ENCODE assay signal across 11 cellular contexts in the genomic region with DNA sequence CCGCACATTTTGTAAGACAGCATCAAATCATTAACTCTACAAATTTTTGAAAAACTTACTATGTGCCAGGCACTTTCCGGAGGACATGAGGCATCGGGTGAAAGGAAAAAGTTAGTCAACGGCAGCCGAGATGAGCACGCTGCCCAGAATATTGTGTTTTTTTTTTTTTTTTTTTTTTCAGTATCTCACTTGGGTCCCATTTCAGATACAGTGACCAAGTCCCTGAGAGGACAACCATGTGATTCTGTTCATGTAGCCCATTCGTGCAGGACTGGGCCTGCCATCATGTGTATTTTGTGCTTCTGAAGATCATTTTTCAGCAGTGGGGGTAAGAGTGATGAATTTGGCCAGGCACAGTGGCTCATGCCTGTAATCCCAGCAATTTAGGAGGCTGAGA. TPM values are rescaled to one million over a fixed set of nuclear protein-coding genes. Genes with fewer than 3 reads are reported as not detected.
DNase-seq lines count a peak whose midpoint lies in the region; ATAC-seq, FAIRE-seq and TF ChIP-seq lines count a peak whose summit lies in the region.
"Had no signal": no experiment of that assay in that cellular context is flagged by ENCODE, and none has a peak within 500 bp of the region (broad histone marks: within the 10 kb centered on the region; RNA-seq: fewer than 3 reads in every experiment).

No MANE protein-coding gene starts in this region.

- H3K4me3 ChIP-seq in spleen (peak overlapping the region in 6 of 8 donors; percentile 20 to 68 (median 36)), upper lobe of left lung (peak overlapping the region in 3 of 4 donors; percentile 7 to 26 (median 16))

- peak; percentile 60 for DNase-seq in activated naive CD4-positive, alpha-beta T cell treated with Interleukin-2 at 50 U/mL for 16 hours
- DNase-seq in activated naive CD4-positive, alpha-beta T cell (lab: John Stamatoyannopoulos, UW): no peak
- DNase-seq in activated gamma-delta T cell treated with anti-CD3 and anti-CD28 coated beads, Interleukin-2, amount 50 U/mL, for 16 hours (ENCODE audit: low read depth): peak; percentile 21
- DNase-seq in spleen (no peak), upper lobe of left lung (no peak), H54 (ENCODE audit: insufficient read length, low spot score) (no peak), DMS153 treated with DMSO at 0.1 percent for 48 hours (lab: John Stamatoyannopoulos, UW; ENCODE audit: unreplicated experiment) (no peak)
- DNase-seq: NCI-H2029 treated with DMSO at 0.1 percent for 48 hours, OCI-M1 had no signal

- H3K36me3 ChIP-seq in spleen (peaks cover 0 to 17% (median 0%) of the 10 kb centered on the region in 6 donors), upper lobe of left lung (no peaks in the 10 kb centered on the region)

- TF ChIP-seq POLR2A in spleen (IDR thresholded peaks at IDR 0.05): no peak
- TF ChIP-seq POLR2A in upper lobe of left lung (IDR thresholded peaks at IDR 0.05): no peak
- TF ChIP-seq POLR2A in H54 (IDR thresholded peaks at IDR 0.05; ENCODE audit: low read depth, low read length): no peak

- ATAC-seq in upper lobe of left lung (ENCODE audit: low FRiP score in 2 of 2): no peak
- ATAC-seq in HG03457 (IDR thresholded peaks at IDR 0.05; ENCODE audit: unreplicated experiment): no peak

- intact Hi-C loops in spleen (cut with DNase I; ENCODE audit: low total_unique reads): no loop called here

- TF ChIP-seq CTCF in spleen (IDR thresholded peaks at IDR 0.05 in 8 of 11, conservative IDR thresholded peaks at IDR 0.05 in 3 of 11): no peak
- no peak for TF ChIP-seq CTCF in upper lobe of left lung (IDR thresholded peaks at IDR 0.05)

- 71 to 82% (median 74%) methylated on average over 7 of the region's 7 CpGs for WGBS in spleen, 5 donors
- WGBS in upper lobe of left lung, 2 donors: 72 to 85% methylated on average over 7 of the region's 7 CpGs

- H3K9me3 ChIP-seq in spleen: no peaks in the 10 kb centered on the region
- no peaks in the 10 kb centered on the region for H3K9me3 ChIP-seq in upper lobe of left lung

- no peak for FAIRE-seq in H54 (lab: Jason Lieb, UNC)
- FAIRE-seq: TTC549 had no signal

- H3K27ac ChIP-seq in spleen (peak overlapping the region in 6 of 8 donors; percentile 15 to 88 (median 78)), upper lobe of left lung (peak overlapping the region in 2 of 4 donors; percentile 56 to 60)

- TF ChIP-seq EP300 in upper lobe of left lung (IDR thresholded peaks at IDR 0.05): no peak

- H3K4me1 ChIP-seq in spleen (peaks cover 0 to 51% (median 22%) of the 10 kb centered on the region in 6 donors), upper lobe of left lung (no peaks in the 10 kb centered on the region)

- H3K27me3 ChIP-seq in spleen (replicated peaks in 1 of 7) (no peaks in the 10 kb centered on the region), upper lobe of left lung (no peaks in the 10 kb centered on the region)

RNA-seq across cellular contexts. Expression of a gene that starts 1.3 kb away (rescaled TPM):
- 10 to 100 TPM in 3 of 7 donors, 1 to 10 TPM in 4; 7.1 to 16.3 (median 9.5) TPM for total RNA-seq in spleen
- 1 to 10 TPM; 2.6 to 3.0 (median 2.9) TPM for polyA plus RNA-seq in spleen
- total RNA-seq in upper lobe of left lung: 1 to 10 TPM in 5 of 6 donors, under 1 TPM in 1; 0.97 to 6.9 (median 3.0) TPM

RNA-seq across cellular contexts. Expression of a gene that starts 39.1 kb away (rescaled TPM):
- total RNA-seq in spleen (100 to 1,000 TPM in 4 of 7 donors, 10 to 100 TPM in 3; 67.8 to 131 (median 105) TPM), upper lobe of left lung (100 to 1,000 TPM in 2 of 6 donors, 10 to 100 TPM in 4; 57.6 to 124 (median 80.3) TPM)
- 100 to 1,000 TPM in 1 of 3 donors, 10 to 100 TPM in 2; 78.8 to 114 (median 83.3) TPM for polyA plus RNA-seq in spleen

Comparison
In these comparisons a context has a peak if more than half of its experiments do, and no peak if none do; other contexts are left out.
1. DNase-seq: peak in activated naive CD4-positive, alpha-beta T cell treated with Interleukin-2 at 50 U/mL for 16 hours (single experiment) and activated gamma-delta T cell treated with anti-CD3 and anti-CD28 coated beads, Interleukin-2, amount 50 U/mL, for 16 hours (single experiment); none in activated naive CD4-positive, alpha-beta T cell (0 of 4), spleen (single experiment), upper lobe of left lung (0 of 2), H54 (single experiment) and DMS153 treated with DMSO at 0.1 percent for 48 hours (single experiment).